In the genomic region with DNA sequence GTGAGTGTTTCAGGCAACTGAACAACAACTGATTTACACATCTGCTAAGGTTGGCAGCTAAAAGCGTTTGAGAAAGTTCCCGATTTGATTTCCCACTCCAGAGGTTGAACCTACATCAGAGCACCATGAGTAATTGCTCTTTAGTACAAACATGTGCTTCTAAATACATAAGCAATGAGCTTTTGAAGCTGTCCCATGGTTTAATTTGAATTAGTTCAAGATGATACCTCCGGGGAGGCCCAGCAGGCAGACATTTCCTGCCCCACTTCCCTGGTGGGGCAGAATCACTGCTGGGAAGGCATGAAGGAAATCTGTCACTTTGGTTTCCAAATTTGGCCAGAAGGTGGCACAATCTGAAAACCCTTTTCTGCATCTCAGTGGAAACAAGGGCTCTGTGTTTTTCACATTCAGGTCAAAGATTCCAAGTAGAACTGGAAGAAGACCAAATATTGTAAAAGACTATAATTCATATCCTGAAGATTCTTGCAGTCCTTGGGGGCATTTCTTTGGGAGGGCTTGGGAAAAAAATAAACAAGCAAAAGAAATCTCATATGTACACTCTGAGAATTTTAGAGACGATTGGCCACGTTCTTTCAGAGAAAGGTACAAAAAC, we compare ENCODE assay signal across 9 cellular contexts.
DNase-seq lines count a peak whose midpoint lies in the region; ATAC-seq and TF ChIP-seq lines count a peak whose summit lies in the region.
"Had no signal": no experiment of that assay in that cellular context is flagged by ENCODE, and none has a peak within 500 bp of the region (broad histone marks: within the 10 kb centered on the region; RNA-seq: fewer than 3 reads in every experiment).

No MANE protein-coding gene starts in this region.

- peaks cover 2% of the 10 kb centered on the region for H3K27me3 Mint-ChIP-seq in CD8-positive, alpha-beta T cell (ENCODE audit: low read depth)
- H3K27me3 Mint-ChIP-seq in osteocyte (ENCODE audit: unreplicated experiment), result no peaks in the 10 kb centered on the region

- H3K27ac Mint-ChIP-seq in CD8-positive, alpha-beta T cell, result no peak overlapping the region
- no peak overlapping the region for H3K27ac Mint-ChIP-seq in osteocyte (ENCODE audit: unreplicated experiment)
- H3K27ac Mint-ChIP-seq: T-helper 17 cell had no signal

- H3K4me1 Mint-ChIP-seq in CD8-positive, alpha-beta T cell (ENCODE audit: low read depth), result no peaks in the 10 kb centered on the region
- H3K4me1 Mint-ChIP-seq in osteocyte (ENCODE audit: unreplicated experiment), result peaks cover 16% of the 10 kb centered on the region
- H3K4me1 Mint-ChIP-seq: T-helper 17 cell had no signal

- H3K27me3 ChIP-seq in CD8-positive, alpha-beta T cell (ENCODE audit: insufficient read depth, low read length), result no peaks in the 10 kb centered on the region
- no peaks in the 10 kb centered on the region for H3K27me3 ChIP-seq in adipocyte (replicated peaks; ENCODE audit: control insufficient read depth, insufficient read depth, low read length)

- no peaks in the 10 kb centered on the region for H3K36me3 Mint-ChIP-seq in CD8-positive, alpha-beta T cell
- H3K36me3 Mint-ChIP-seq in osteocyte (ENCODE audit: unreplicated experiment), result no peaks in the 10 kb centered on the region

- no peak overlapping the region for H3K27ac ChIP-seq in CD8-positive, alpha-beta T cell (ENCODE audit: low read depth, low read length)

- H3K4me3 ChIP-seq in CD8-positive, alpha-beta T cell (ENCODE audit: low read depth, low read length), result no peak overlapping the region
- H3K4me3 ChIP-seq in adipocyte (ENCODE audit: low read length), result peak overlapping the region; percentile 53

- no peaks in the 10 kb centered on the region for H3K36me3 ChIP-seq in CD8-positive, alpha-beta T cell (ENCODE audit: insufficient read depth, low read length)
- no peaks in the 10 kb centered on the region for H3K36me3 ChIP-seq in adipocyte (ENCODE audit: control insufficient read depth, insufficient read depth, low read length, severe bottlenecking)

- no peak overlapping the region for H3K4me3 Mint-ChIP-seq in CD8-positive, alpha-beta T cell
- no peak overlapping the region for H3K4me3 Mint-ChIP-seq in osteocyte (ENCODE audit: unreplicated experiment)
- H3K4me3 Mint-ChIP-seq: T-helper 17 cell had no signal

- POLR2A ChIA-PET in CD8-positive, alpha-beta T cell (lab: Charles Lee), result interaction anchor here (0.5 kb wide), 1 partner anchor 291 kb away, joined by 3 read pairs; no protein-coding TSS in a partner anchor

- CTCF ChIA-PET in CD8-positive, alpha-beta T cell (lab: Charles Lee), result interaction anchor here (0.7 to 3.2 kb wide), 14 partner anchors 10 to 483 kb away, joined by 3 to 18 read pairs (median 4); no protein-coding TSS in a partner anchor

- peak in 2 of 7 experiments; percentile 13 to 19 for DNase-seq in CD8-positive, alpha-beta T cell
- DNase-seq in GM20000 (ENCODE audit: low spot score), result peak; percentile 40
- DNase-seq in NCI-H2196 treated with DMSO at 0.1 percent for 48 hours (lab: John Stamatoyannopoulos, UW; ENCODE audit: unreplicated experiment), result peak; percentile 19
- peak; percentile 87 for DNase-seq in adipocyte (ENCODE audit: low read depth)
- peak in 37 of 42 donors; percentile 21 to 91 (median 70) for DNase-seq in head of caudate nucleus
- DNase-seq in osteocyte (ENCODE audit: extremely low spot score, unreplicated experiment), result no peak
- no peak for DNase-seq in OCI-M2 (lab: John Stamatoyannopoulos, UW; ENCODE audit: unreplicated experiment)
- no peak for DNase-seq in effector CD8-positive, alpha-beta T cell (lab: John Stamatoyannopoulos, UW)

- no peak for ATAC-seq in CD8-positive, alpha-beta T cell
- ATAC-seq: T-helper 17 cell had no signal

- no peaks in the 10 kb centered on the region for H3K9me3 ChIP-seq in CD8-positive, alpha-beta T cell (ENCODE audit: low read length)
- no peaks in the 10 kb centered on the region for H3K9me3 ChIP-seq in adipocyte (ENCODE audit: control insufficient read depth, low read length)

- H3K4me1 ChIP-seq in CD8-positive, alpha-beta T cell (ENCODE audit: insufficient read depth, low read length), result no peaks in the 10 kb centered on the region
- peaks cover 50% of the 10 kb centered on the region for H3K4me1 ChIP-seq in adipocyte (ENCODE audit: control insufficient read depth, insufficient read depth, low read length)

- TF ChIP-seq CTCF in CD8-positive, alpha-beta T cell (IDR thresholded peaks at IDR 0.05), result peak; percentile 62
- TF ChIP-seq CTCF in GM20000 (IDR thresholded peaks at IDR 0.05; ENCODE audit: extremely low read depth, missing control alignments) (peak; percentile 65), osteocyte (IDR thresholded peaks at IDR 0.05) (peak; percentile 87)

- intact Hi-C loops in CD8-positive, alpha-beta T cell (cut with DNase I, micrococcal nuclease), result loop anchor here (1.0 kb wide), 3 partner anchors 458 to 470 kb away; no protein-coding TSS in a partner anchor
- intact Hi-C loops in head of caudate nucleus (cut with DNase I), result loop anchor here (5.0 to 10.0 kb wide), 3 partner anchors 137 to 460 kb away; no protein-coding TSS in a partner anchor

- H3K9me3 Mint-ChIP-seq in CD8-positive, alpha-beta T cell, result no peaks in the 10 kb centered on the region
- no peaks in the 10 kb centered on the region for H3K9me3 Mint-ChIP-seq in osteocyte (ENCODE audit: unreplicated experiment)

- H3K9ac ChIP-seq in adipocyte (ENCODE audit: low read length), result peak overlapping the region; percentile 55

Comparison
In these comparisons a context has a peak if more than half of its experiments do, and no peak if none do; other contexts are left out.
1. DNase-seq: peak in GM20000 (single experiment), NCI-H2196 treated with DMSO at 0.1 percent for 48 hours (single experiment), adipocyte (single experiment) and head of caudate nucleus (37 of 42); none in osteocyte (single experiment), OCI-M2 (single experiment) and effector CD8-positive, alpha-beta T cell (single experiment).
2. Peak in every context shown above with its lines, with median percentiles within 50 percentile points of each other: CTCF ChIP-seq.